ENCODE assay signal across 15 cellular contexts in the genomic region with DNA sequence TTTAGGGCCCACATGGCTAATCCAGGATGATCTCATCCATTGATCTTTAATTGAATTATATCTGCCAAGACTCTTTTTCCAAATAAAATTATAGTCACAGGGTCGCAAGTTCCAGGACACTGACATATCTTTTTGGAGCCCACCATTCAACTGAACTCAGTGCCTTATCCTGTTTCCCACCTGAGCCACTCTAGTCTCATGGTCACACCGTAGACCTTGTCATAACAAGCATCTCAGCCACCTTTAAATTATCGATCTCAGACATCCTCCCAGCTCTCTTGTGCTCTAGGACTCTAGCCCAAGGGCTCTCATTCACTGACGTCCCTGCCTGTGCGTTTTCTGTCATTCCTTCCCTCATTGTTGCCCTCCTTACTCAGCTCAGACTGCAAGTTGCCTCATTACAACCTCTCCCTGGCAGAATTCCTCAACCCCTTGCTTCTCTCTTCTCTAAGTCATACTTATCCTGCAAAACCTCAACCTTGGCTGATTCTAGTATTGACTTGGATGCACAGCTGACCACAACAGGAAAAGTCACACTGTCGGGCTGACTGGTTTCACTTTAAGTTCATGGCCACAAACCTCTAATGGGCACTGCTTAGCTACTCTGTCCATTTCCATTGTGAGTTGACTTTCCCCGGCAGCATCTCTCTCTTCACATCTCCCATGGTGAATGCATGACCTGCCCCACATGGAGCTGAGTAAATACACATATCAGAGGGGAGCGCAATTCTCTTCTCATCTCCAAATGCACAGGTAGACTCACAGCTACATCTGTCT.
A peak's percentile ranks its signal among the peaks of the same experiment; 100 is the strongest.
DNase-seq lines count a peak whose midpoint lies in the region; ATAC-seq and TF ChIP-seq lines count a peak whose summit lies in the region.
"Had no signal": no experiment of that assay in that cellular context is flagged by ENCODE, and none has a peak within 500 bp of the region (broad histone marks: within the 10 kb centered on the region; RNA-seq: fewer than 3 reads in every experiment).

No MANE protein-coding gene starts in this region.

- no peak overlapping the region for H3K4me3 ChIP-seq in BLaER1 treated with 17β-estradiol and CSF1 and Interleukin-3, amounts not matched to agents 10 nM and 100 nM
- H3K4me3 ChIP-seq: colonic mucosa, tibial artery had no signal

- no peaks in the 10 kb centered on the region for H3K9me3 ChIP-seq in BLaER1 treated with 17β-estradiol and CSF1 and Interleukin-3, amounts not matched to agents 10 nM and 100 nM (replicated peaks in 1 of 11)
- H3K9me3 ChIP-seq: colonic mucosa, tibial artery had no signal

- peak; percentile 25 for DNase-seq in GM03348 (ENCODE audit: low spot score)
- peak; percentile 83 for DNase-seq in RPMI7951 (ENCODE audit: low read depth)
- no peak for DNase-seq in foreskin keratinocyte
- no peak for DNase-seq in G401 (ENCODE audit: low spot score)
- DNase-seq: colonic mucosa, foreskin melanocyte, islet precursor cell, NCI-H1092, NCI-H524, SIG-M5, tibial artery had no signal

- TF ChIP-seq CTCF in foreskin keratinocyte (conservative IDR thresholded peaks at IDR 0.05): no peak

- no peak overlapping the region for H3K9ac ChIP-seq in BLaER1 treated with 17β-estradiol and CSF1 and Interleukin-3, amounts not matched to agents 10 nM and 100 nM

- H3K27me3 ChIP-seq in BLaER1 treated with 17β-estradiol and CSF1 and Interleukin-3, amounts not matched to agents 10 nM and 100 nM: peaks cover 0 to 20% (median 0%) of the 10 kb centered on the region in 11 experiments; a peak in 2 of 22 replicates
- peaks cover 41% of the 10 kb centered on the region for H3K27me3 ChIP-seq in foreskin keratinocyte
- H3K27me3 ChIP-seq: colonic mucosa, tibial artery had no signal

- H3K4me1 ChIP-seq in BLaER1 treated with 17β-estradiol and CSF1 and Interleukin-3, amounts not matched to agents 10 nM and 100 nM: peaks cover 27 to 89% (median 70%) of the 10 kb centered on the region in 10 experiments
- peaks cover 4% of the 10 kb centered on the region for H3K4me1 ChIP-seq in foreskin keratinocyte

- peak overlapping the region in 1 of 11 experiments; percentile 55; a peak in 1 of 22 replicates for H3K27ac ChIP-seq in BLaER1 treated with 17β-estradiol and CSF1 and Interleukin-3, amounts not matched to agents 10 nM and 100 nM
- peak overlapping the region; percentile 14 for H3K27ac ChIP-seq in foreskin keratinocyte
- H3K27ac ChIP-seq: colonic mucosa, tibial artery had no signal

- no peaks in the 10 kb centered on the region for H3K36me3 ChIP-seq in BLaER1 treated with 17β-estradiol and CSF1 and Interleukin-3, amounts not matched to agents 10 nM and 100 nM
- H3K36me3 ChIP-seq: colonic mucosa, tibial artery had no signal

- no peaks in the 10 kb centered on the region for H4K20me1 ChIP-seq in BLaER1 treated with 17β-estradiol and CSF1 and Interleukin-3, amounts not matched to agents 10 nM and 100 nM

- in situ Hi-C loops in G401 (cut with HindIII; ENCODE audit: low sequenced_read_pairs): no loop called here

- H3K4me2 ChIP-seq in BLaER1 treated with 17β-estradiol and CSF1 and Interleukin-3, amounts not matched to agents 10 nM and 100 nM: peak overlapping the region; percentile 54 to 82 (median 74)

- no peak for ATAC-seq in foreskin keratinocyte
- ATAC-seq in GM18909 (IDR thresholded peaks at IDR 0.05; ENCODE audit: poor library complexity, unreplicated experiment): no peak
- ATAC-seq in activated CD4-positive, CD25-positive, alpha-beta regulatory T cell treated with anti-CD3 and anti-CD28 coated beads, Interleukin-2, amount 50 U/mL, for 24 hours: no peak
- ATAC-seq: sciatic nerve had no signal

Comparison
In these comparisons a context has a peak if more than half of its experiments do, and no peak if none do; other contexts are left out.
1. DNase-seq: peak in GM03348 (single experiment) and RPMI7951 (single experiment); none in foreskin keratinocyte (0 of 2) and G401 (single experiment).